Comparison of ENCODE assay signal across 8 cellular contexts in the genomic region with DNA sequence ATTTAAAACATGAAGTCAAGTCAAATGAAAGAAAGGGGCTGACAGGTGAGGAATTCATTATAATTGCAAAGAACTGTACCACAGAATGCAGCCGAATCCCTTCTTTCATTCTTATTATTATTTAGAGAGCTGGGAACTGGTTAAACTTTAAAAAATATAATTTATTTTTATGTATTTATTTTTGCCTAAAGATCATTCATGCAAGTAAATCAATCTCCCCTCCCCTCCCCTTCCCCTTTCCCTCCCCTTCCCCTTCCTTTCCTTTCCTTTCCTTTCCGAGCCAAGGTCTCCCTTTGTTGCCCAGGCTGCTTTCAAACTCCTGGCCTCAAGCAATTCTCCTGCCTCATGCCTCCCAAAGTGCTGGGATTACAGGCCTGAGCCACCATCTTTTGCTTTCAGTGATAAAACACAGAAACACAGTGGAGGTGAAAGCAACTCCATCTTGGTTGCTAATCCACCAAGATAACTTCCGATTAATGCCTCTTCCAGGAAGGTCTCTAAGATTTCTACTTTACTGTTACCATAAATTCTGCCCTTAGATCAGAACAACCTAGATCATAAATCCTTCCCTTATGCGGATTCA. TPM values are rescaled to one million over a fixed set of nuclear protein-coding genes. Genes with fewer than 3 reads are reported as not detected.
DNase-seq lines count a peak whose midpoint lies in the region; ATAC-seq and TF ChIP-seq lines count a peak whose summit lies in the region.

No MANE protein-coding gene starts in this region.

- peaks cover 11% of the 10 kb centered on the region for H3K27me3 Mint-ChIP-seq in nephron progenitor cell (ENCODE audit: low read depth, poor library complexity)

- H2AFZ ChIP-seq in Karpas-422 (ENCODE audit: low read length), result no peak overlapping the region

- H3K4me3 ChIP-seq in BLaER1 (peak overlapping the region; percentile 64), Karpas-422 (ENCODE audit: low read length) (peak overlapping the region; percentile 62), coronary artery (no peak overlapping the region)

- ATAC-seq in HG02938 (IDR thresholded peaks at IDR 0.05; ENCODE audit: unreplicated experiment) (no peak), GM18861 (IDR thresholded peaks at IDR 0.05; ENCODE audit: unreplicated experiment) (no peak)

- peak overlapping the region; percentile 95 for H3K27ac Mint-ChIP-seq in nephron progenitor cell

- no peaks in the 10 kb centered on the region for H3K9me2 ChIP-seq in Karpas-422 (replicated peaks; ENCODE audit: insufficient read depth, low read length)

- H3K4me3 Mint-ChIP-seq in nephron progenitor cell, result peak overlapping the region; percentile 78

- H3K36me3 ChIP-seq in BLaER1 (no peaks in the 10 kb centered on the region), Karpas-422 (ENCODE audit: insufficient read depth, low read length) (no peaks in the 10 kb centered on the region)

- peak overlapping the region; percentile 95 for H3K4me2 ChIP-seq in BLaER1
- peak overlapping the region; percentile 87 for H3K4me2 ChIP-seq in Karpas-422 (ENCODE audit: low read depth, low read length, poor library complexity, severe bottlenecking)

- H3K27ac ChIP-seq in BLaER1 (peak overlapping the region; percentile 100), Karpas-422 (ENCODE audit: low read length) (peak overlapping the region; percentile 99), coronary artery (peak overlapping the region; percentile 100)

- H3K9ac ChIP-seq in BLaER1 (peak overlapping the region; percentile 79), Karpas-422 (ENCODE audit: low read length) (peak overlapping the region; percentile 95)

- no peaks in the 10 kb centered on the region for H3K9me3 ChIP-seq in BLaER1
- H3K9me3 ChIP-seq in Karpas-422 (ENCODE audit: low read length), result no peaks in the 10 kb centered on the region

- peaks cover 70% of the 10 kb centered on the region for H3K4me1 ChIP-seq in BLaER1
- peaks cover 76% of the 10 kb centered on the region for H3K4me1 ChIP-seq in Karpas-422 (ENCODE audit: low read length)

- H3K36me3 Mint-ChIP-seq in nephron progenitor cell (ENCODE audit: low read depth), result no peaks in the 10 kb centered on the region

- H3K9me3 Mint-ChIP-seq in nephron progenitor cell, result peaks cover 3% of the 10 kb centered on the region

- H3K27me3 ChIP-seq in BLaER1, result no peaks in the 10 kb centered on the region
- no peaks in the 10 kb centered on the region for H3K27me3 ChIP-seq in Karpas-422 (ENCODE audit: low read length)

- H3K79me2 ChIP-seq in Karpas-422 (ENCODE audit: low read length), result peaks cover 5% of the 10 kb centered on the region

- DNase-seq in Karpas-422, result peak; percentile 64
- no peak for DNase-seq in coronary artery (ENCODE audit: low spot score)
- no peak for DNase-seq in nephron progenitor cell
- DNase-seq in globus pallidus (ENCODE audit: low spot score), result no peak
- DNase-seq in NCI-H1105 treated with DMSO at 0.1 percent for 48 hours (lab: John Stamatoyannopoulos, UW), result no peak

- H4K20me1 ChIP-seq in BLaER1, result no peaks in the 10 kb centered on the region
- no peaks in the 10 kb centered on the region for H4K20me1 ChIP-seq in Karpas-422 (ENCODE audit: insufficient read depth, low read depth, low read length)

- H3K4me1 Mint-ChIP-seq in nephron progenitor cell, result peaks cover 74% of the 10 kb centered on the region

- TF ChIP-seq CTCF in coronary artery (IDR thresholded peaks at IDR 0.05), result no peak
- TF ChIP-seq CTCF in nephron progenitor cell (IDR thresholded peaks at IDR 0.05), result no peak

RNA-seq across cellular contexts. Expression of gene UBC, which starts 6.0 kb away (rescaled TPM):
- total RNA-seq in Karpas-422 (2014; rRNA removed; shearing (Covaris generic); ENCODE audit: low replicate concordance), result 603 and 914 TPM in 2 replicates

RNA-seq across cellular contexts. Expression of gene SCARB1, which starts 56.8 kb away (rescaled TPM):
- 91.7 and 102 TPM in 2 replicates for total RNA-seq in Karpas-422 (2014; rRNA removed; shearing (Covaris generic); ENCODE audit: low replicate concordance)
